ENCODE assay signal across 15 cellular contexts in the genomic region with DNA sequence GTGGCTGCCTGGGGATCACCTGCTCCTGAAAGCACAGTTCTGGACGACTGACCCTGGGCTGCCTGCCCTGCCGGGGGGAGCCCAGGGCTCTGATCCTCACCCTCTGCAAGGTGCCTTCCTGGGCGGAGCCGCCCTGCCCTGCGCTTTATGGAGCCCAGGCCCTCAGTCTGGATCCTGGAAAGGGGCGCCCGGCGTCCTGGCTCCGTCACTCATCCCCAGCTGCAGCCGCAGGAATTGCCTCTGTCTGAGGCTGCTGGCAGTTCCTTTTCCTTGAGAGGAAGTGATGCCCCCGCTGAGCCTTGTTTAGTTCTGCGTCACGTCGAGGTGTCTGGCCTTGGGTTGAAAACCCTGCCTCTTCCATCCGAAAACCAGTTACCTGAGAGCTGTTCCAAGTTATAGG. TPM values are rescaled to one million over a fixed set of nuclear protein-coding genes. Genes with fewer than 3 reads are reported as not detected.
DNase-seq lines count a peak whose midpoint lies in the region; ATAC-seq and TF ChIP-seq lines count a peak whose summit lies in the region.
"Had no signal": no experiment of that assay in that cellular context is flagged by ENCODE, and none has a peak within 500 bp of the region (broad histone marks: within the 10 kb centered on the region; RNA-seq: fewer than 3 reads in every experiment).

No MANE protein-coding gene starts in this region.

- peaks cover 32% of the 10 kb centered on the region for H3K4me1 Mint-ChIP-seq in CD4-positive, alpha-beta T cell (ENCODE audit: low read depth)

- no peaks in the 10 kb centered on the region for H3K9me2 ChIP-seq in hepatocyte (replicated peaks; ENCODE audit: insufficient read depth)

- peaks cover 4% of the 10 kb centered on the region for H3K27me3 Mint-ChIP-seq in CD4-positive, alpha-beta T cell
- H3K27me3 Mint-ChIP-seq: activated T-helper 17 cell treated with anti-CD3 and anti-CD28 coated beads, Interleukin-2, amount 50 U/mL, for 72 hours; T-cell had no signal

- in situ Hi-C loops in gastrocnemius medialis (cut with MboI; ENCODE audit: low sequenced_read_pairs in 4 of 4): no loop called here

- no peaks in the 10 kb centered on the region for H3K9me3 Mint-ChIP-seq in CD4-positive, alpha-beta T cell
- H3K9me3 Mint-ChIP-seq: activated T-helper 17 cell treated with anti-CD3 and anti-CD28 coated beads, Interleukin-2, amount 50 U/mL, for 72 hours; T-cell had no signal

- H3K4me2 ChIP-seq in hepatocyte: no peak overlapping the region

- intact Hi-C loops in CD4-positive, alpha-beta T cell (cut with DNase I, micrococcal nuclease): no loop called here
- intact Hi-C loops in gastrocnemius medialis (cut with DNase I; ENCODE audit: low total_unique reads): loop anchor here (2.0 to 10.0 kb wide), 2 partner anchors 21 to 491 kb away; a partner anchor contains a TSS

- TF ChIP-seq POLR2A in gastrocnemius medialis (IDR thresholded peaks at IDR 0.05): no peak

- H3K36me3 Mint-ChIP-seq in CD4-positive, alpha-beta T cell (ENCODE audit: low read depth): peaks cover 40% of the 10 kb centered on the region

- no peaks in the 10 kb centered on the region for H3K9me3 ChIP-seq in CD4-positive, alpha-beta T cell (ENCODE audit: control insufficient read depth, low read length)
- H3K9me3 ChIP-seq in hepatocyte (ENCODE audit: low read depth) (no peaks in the 10 kb centered on the region), gastrocnemius medialis (no peaks in the 10 kb centered on the region)

- peaks cover 70% of the 10 kb centered on the region for H3K79me2 ChIP-seq in hepatocyte

- CTCF ChIA-PET in CD4-positive, alpha-beta T cell (lab: Charles Lee): interaction anchor here (1.4 to 1.7 kb wide), 2 partner anchors 21 to 61 kb away, joined by 3 to 8 read pairs; a partner anchor contains a TSS

- TF ChIP-seq CTCF in CD4-positive, alpha-beta T cell (IDR thresholded peaks at IDR 0.05): no peak
- no peak for TF ChIP-seq CTCF in hepatocyte (IDR thresholded peaks at IDR 0.05; ENCODE audit: poor library complexity)
- peak in 1 of 5 experiments; percentile 7 for TF ChIP-seq CTCF in gastrocnemius medialis (IDR thresholded peaks at IDR 0.05 in 4 of 5, conservative IDR thresholded peaks at IDR 0.05 in 1 of 5)

- POLR2A ChIA-PET in CD4-positive, alpha-beta T cell (lab: Charles Lee): interaction anchor here (0.7 kb wide), 1 partner anchor 8 kb away, joined by 3 read pairs; no protein-coding TSS in a partner anchor

- peaks cover 59% of the 10 kb centered on the region for H3K4me1 ChIP-seq in hepatocyte (ENCODE audit: insufficient read depth)
- H3K4me1 ChIP-seq in gastrocnemius medialis: peaks cover 63 to 68% of the 10 kb centered on the region in 2 donors

- H3K4me3 ChIP-seq in hepatocyte (no peak overlapping the region), gastrocnemius medialis (no peak overlapping the region)

- peaks cover 6% of the 10 kb centered on the region for H4K20me1 ChIP-seq in hepatocyte (ENCODE audit: insufficient read depth, poor library complexity, severe bottlenecking)

- peak overlapping the region; percentile 4 for H3K27ac ChIP-seq in CD4-positive, alpha-beta T cell (ENCODE audit: low read depth, low read length)
- H3K27ac ChIP-seq in hepatocyte (peak overlapping the region; percentile 99), gastrocnemius medialis (peak overlapping the region; percentile 98 to 100 (median 99))

- no peak for ATAC-seq in CD4-positive, alpha-beta T cell (ENCODE audit: poor library complexity)
- ATAC-seq in gastrocnemius medialis (no peak), GM21825 (IDR thresholded peaks at IDR 0.05; ENCODE audit: unreplicated experiment) (no peak), GM21717 (IDR thresholded peaks at IDR 0.05; ENCODE audit: unreplicated experiment) (no peak)
- ATAC-seq: activated T-helper 17 cell treated with anti-CD3 and anti-CD28 coated beads, Interleukin-2, amount 50 U/mL, for 72 hours; naive thymus-derived CD4-positive, alpha-beta T cell; T-cell had no signal

- H3K36me3 ChIP-seq in hepatocyte (replicated peaks; ENCODE audit: insufficient read depth, low read depth): no peaks in the 10 kb centered on the region
- peaks cover 0 to 18% of the 10 kb centered on the region in 2 donors for H3K36me3 ChIP-seq in gastrocnemius medialis

- peak in 1 of 10 experiments; percentile 2 for DNase-seq in CD4-positive, alpha-beta T cell
- DNase-seq in amniotic epithelial cell (ENCODE audit: low read depth) (peak; percentile 70), hepatocyte (ENCODE audit: low spot score) (no peak), gastrocnemius medialis (peak in 1 of 2 donors; percentile 30), NOMO-1 treated with DMSO at 0.1 percent for 48 hours (lab: John Stamatoyannopoulos, UW; ENCODE audit: unreplicated experiment) (no peak), SHP77 treated with DMSO at 0.1 percent for 48 hours (lab: John Stamatoyannopoulos, UW) (no peak)
- DNase-seq: activated CD4-positive, alpha-beta T cell treated with anti-CD3 and anti-CD28 coated beads for 4 hours; C1 segment of cervical spinal cord; GF-D8; NCI-H2029; T-cell had no signal

- no peak overlapping the region for H2AFZ ChIP-seq in hepatocyte

- 85% methylated on average over 15 of the region's 15 CpGs for WGBS in hepatocyte (ENCODE audit: low lambda C conversion rate, missing lambda C conversion rate)

- H3K27me3 ChIP-seq in CD4-positive, alpha-beta T cell (ENCODE audit: control insufficient read depth, insufficient read depth, low read length): no peaks in the 10 kb centered on the region
- H3K27me3 ChIP-seq in hepatocyte (no peaks in the 10 kb centered on the region), gastrocnemius medialis (no peaks in the 10 kb centered on the region)

- no peak overlapping the region for H3K4me3 Mint-ChIP-seq in CD4-positive, alpha-beta T cell
- H3K4me3 Mint-ChIP-seq: activated T-helper 17 cell treated with anti-CD3 and anti-CD28 coated beads, Interleukin-2, amount 50 U/mL, for 72 hours; naive thymus-derived CD4-positive, alpha-beta T cell; T-cell had no signal

- no peak overlapping the region for H3K27ac Mint-ChIP-seq in CD4-positive, alpha-beta T cell
- H3K27ac Mint-ChIP-seq: activated T-helper 17 cell treated with anti-CD3 and anti-CD28 coated beads, Interleukin-2, amount 50 U/mL, for 72 hours had no signal

RNA-seq across cellular contexts. Expression of a gene that starts 5.2 kb away (rescaled TPM):
- 10 to 100 TPM; 60.1 to 65.0 TPM for total RNA-seq in CD4-positive, alpha-beta T cell
- total RNA-seq in hepatocyte: 14.6 and 24.0 TPM in 2 replicates
- polyA plus RNA-seq in hepatocyte: 4.4 and 7.8 TPM in 2 replicates
- 100 to 1,000 TPM in 1 of 4 donors, 10 to 100 TPM in 3; 33.5 to 112 (median 75.3) TPM for total RNA-seq in gastrocnemius medialis

RNA-seq across cellular contexts. Expression of a gene that starts 20.3 kb away (rescaled TPM):
- under 1 TPM in 1 of 2 experiments, not detected in 1; 0.06 TPM for total RNA-seq in CD4-positive, alpha-beta T cell
- 14.5 and 23.4 TPM in 2 replicates for total RNA-seq in hepatocyte
- 18.6 and 24.7 TPM in 2 replicates for polyA plus RNA-seq in hepatocyte
- 1 to 10 TPM in 3 of 4 donors, under 1 TPM in 1; 0.55 to 3.3 (median 1.3) TPM for total RNA-seq in gastrocnemius medialis
- total RNA-seq: activated T-helper 17 cell treated with anti-CD3 and anti-CD28 coated beads, Interleukin-2, amount 50 U/mL, for 72 hours had no signal

RNA-seq across cellular contexts. Expression of a gene that starts 31.5 kb away (rescaled TPM):
- 10 to 100 TPM; 91.0 to 91.5 TPM for total RNA-seq in CD4-positive, alpha-beta T cell
- total RNA-seq in hepatocyte (15.5 and 30.0 TPM in 2 replicates), gastrocnemius medialis (100 to 1,000 TPM in 1 of 4 donors, 10 to 100 TPM in 3; 44.3 to 108 (median 78.8) TPM)
- 53.6 and 57.3 TPM in 2 replicates for polyA plus RNA-seq in hepatocyte

RNA-seq across cellular contexts. Expression of a gene that starts 34.1 kb away (rescaled TPM):
- total RNA-seq in CD4-positive, alpha-beta T cell: 10 to 100 TPM; 13.3 to 13.8 TPM
- total RNA-seq in hepatocyte: 27.5 and 42.7 TPM in 2 replicates
- 44.8 and 60.3 TPM in 2 replicates for polyA plus RNA-seq in hepatocyte
- 10 to 100 TPM; 25.4 to 46.4 (median 32.2) TPM for total RNA-seq in gastrocnemius medialis

Comparison
In these comparisons a context has a peak if more than half of its experiments do, and no peak if none do; other contexts are left out.
1. H3K27ac ChIP-seq: peak in every context shown above with its lines; median percentile 99 in hepatocyte; 99 in gastrocnemius medialis; 4 in CD4-positive, alpha-beta T cell.